Comparison of ENCODE assay signal across 5 cellular contexts in the genomic region with DNA sequence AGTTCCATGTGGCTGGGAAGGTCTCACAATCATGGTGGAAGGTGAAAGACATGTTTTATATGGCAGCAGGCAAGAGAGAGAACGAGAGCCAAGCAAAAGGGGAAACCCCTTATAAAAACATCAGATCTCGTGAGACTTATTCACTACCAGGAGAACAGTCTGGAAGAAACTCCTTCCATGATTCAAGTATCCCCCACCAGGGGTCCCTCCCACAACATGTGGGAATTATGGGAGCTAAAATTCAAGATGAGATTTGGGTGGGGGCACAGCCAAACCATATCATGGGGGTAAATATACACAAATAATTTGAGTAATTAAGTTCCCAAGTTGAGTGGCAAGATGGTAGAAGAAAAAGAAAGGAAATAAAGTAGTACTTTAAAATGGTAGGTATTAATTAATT.
DNase-seq lines count a peak whose midpoint lies in the region; ATAC-seq and TF ChIP-seq lines count a peak whose summit lies in the region.
"Not testable (repeated sequence)": the region's sequence is repeated elsewhere in the genome, so short reads cannot be mapped to it uniquely, and the experiment has no call there.

No MANE protein-coding gene starts in this region.

- not testable (repeated sequence) for H3K27me3 Mint-ChIP-seq in GM23338 (ENCODE audit: insufficient read depth, low read depth, poor library complexity); chondrocyte (ENCODE audit: low read depth)

- not testable (repeated sequence) for H3K36me3 ChIP-seq in GM23338 (ENCODE audit: insufficient read depth); Panc1 (ENCODE audit: control insufficient read depth, insufficient read depth, low read length); SK-N-SH (replicated peaks in 1 of 2; ENCODE audit: control insufficient read depth in 1 of 2, insufficient read depth in 2 of 2, low read length in 1 of 2)

- TF ChIP-seq RAD21 in SK-N-SH (IDR thresholded peaks at IDR 0.05; ENCODE audit: low read length): not testable (repeated sequence)

- intact Hi-C loops in Panc1 (cut with micrococcal nuclease; ENCODE audit: unreplicated experiment): not testable (repeated sequence)

- H3K4me1 Mint-ChIP-seq in GM23338; chondrocyte (ENCODE audit: low read depth): not testable (repeated sequence)

- POLR2A ChIA-PET in Panc1 (lab: Charles Lee); SK-N-SH (lab: Yijun Ruan, JAX): not testable (repeated sequence)

- not testable (repeated sequence) for H3K27me3 ChIP-seq in GM23338 (ENCODE audit: insufficient read depth); Panc1 (ENCODE audit: control insufficient read depth, insufficient read depth, low read length); SK-N-SH (ENCODE audit: insufficient read depth)

- not testable (repeated sequence) for ATAC-seq in GM23338, Panc1

- TF ChIP-seq CTCF in GM23338 (conservative IDR thresholded peaks at IDR 0.05; ENCODE audit: low read depth in 2 of 2) (peak; percentile 17 to 22; a peak in 3 of 4 replicates), Panc1 (IDR thresholded peaks at IDR 0.05) (0 out of 2 replicates have a peak, but pooled peaks have one; percentile 9), SK-N-SH (IDR thresholded peaks at IDR 0.05) (peak; percentile 14; the same call in 1 of the 2 replicates), chondrocyte (IDR thresholded peaks at IDR 0.05) (peak; percentile 39), fibroblast of villous mesenchyme (IDR thresholded peaks at IDR 0.05; ENCODE audit: insufficient read depth, low read depth, low read length) (peak; percentile 5)

- not testable (repeated sequence) for H3K9ac ChIP-seq in SK-N-SH

- not testable (repeated sequence) for H3K27ac Mint-ChIP-seq in GM23338; chondrocyte (ENCODE audit: unreplicated experiment)

- not testable (repeated sequence) for H3K27ac ChIP-seq in GM23338 (ENCODE audit: low read depth); Panc1 (ENCODE audit: low read length); SK-N-SH (ENCODE audit: low read depth in 2 of 2, low read length in 1 of 2)

- 89% methylated on average over 2 of the region's 2 CpGs for WGBS in SK-N-SH (ENCODE audit: low lambda C conversion rate)

- not testable (repeated sequence) for BruUV-seq in Panc1 (replicated peaks; lab: Mats Ljungman, UMichigan)

- H3K4me3 Mint-ChIP-seq in GM23338; chondrocyte (ENCODE audit: unreplicated experiment): not testable (repeated sequence)

- TF ChIP-seq EP300 in SK-N-SH (IDR thresholded peaks at IDR 0.05; ENCODE audit: borderline replicate concordance in 1 of 2, low read depth in 1 of 2, low read length in 1 of 2): not testable (repeated sequence)

- H3K79me2 ChIP-seq in GM23338 (replicated peaks; ENCODE audit: insufficient read depth); SK-N-SH (ENCODE audit: insufficient read depth): not testable (repeated sequence)

- H3K4me3 ChIP-seq in GM23338; Panc1 (ENCODE audit: low read depth in 2 of 2, low read length in 2 of 2); SK-N-SH (ENCODE audit: low read depth in 2 of 2, low read length in 1 of 2); fibroblast of villous mesenchyme (ENCODE audit: low read depth, low read length): not testable (repeated sequence)

- not testable (repeated sequence) for H2AFZ ChIP-seq in GM23338; SK-N-SH (ENCODE audit: low read depth)

- H3K36me3 Mint-ChIP-seq in GM23338 (ENCODE audit: low read depth); chondrocyte (ENCODE audit: low read depth): not testable (repeated sequence)

- H3F3A ChIP-seq in GM23338 (replicated peaks; ENCODE audit: low read depth); SK-N-SH (replicated peaks; ENCODE audit: insufficient read depth): not testable (repeated sequence)

- CTCF ChIA-PET in Panc1 (lab: Charles Lee): not testable (repeated sequence)
- CTCF ChIA-PET in SK-N-SH (lab: Yijun Ruan, JAX): interaction anchor here (0.6 kb wide), 1 partner anchor 900 kb away, joined by 3 read pairs; no protein-coding TSS in a partner anchor

- not testable (repeated sequence) for H3K4me2 ChIP-seq in GM23338, SK-N-SH

- H3K9me3 Mint-ChIP-seq in GM23338; chondrocyte (ENCODE audit: low read depth): not testable (repeated sequence)

- not testable (repeated sequence) for H3K9me3 ChIP-seq in Panc1 (ENCODE audit: control insufficient read depth, insufficient read depth, low read depth, low read length); SK-N-SH

- in situ Hi-C loops in Panc1 (cut with HindIII; ENCODE audit: low pct_unique_long_range_greater_than_20kb, low sequenced_read_pairs): not testable (repeated sequence)

- not testable (repeated sequence) for DNase-seq in GM23338 (ENCODE audit: low spot score); Panc1 (ENCODE audit: low read depth, low spot score); SK-N-SH; chondrocyte (ENCODE audit: low spot score); fibroblast of villous mesenchyme (ENCODE audit: low read depth)

- not testable (repeated sequence) for H3K4me1 ChIP-seq in GM23338 (ENCODE audit: insufficient read depth); Panc1 (ENCODE audit: control insufficient read depth, insufficient read depth, low read length); SK-N-SH (ENCODE audit: control insufficient read depth in 1 of 2, insufficient read depth in 2 of 2, low read depth in 1 of 2, low read length in 1 of 2)

- H4K20me1 ChIP-seq in GM23338 (replicated peaks; ENCODE audit: insufficient read depth); SK-N-SH (ENCODE audit: insufficient read depth): not testable (repeated sequence)

- H3K9me2 ChIP-seq in GM23338 (ENCODE audit: insufficient read depth); SK-N-SH: not testable (repeated sequence)
